ENCODE assay signal across 9 cellular contexts in the genomic region with DNA sequence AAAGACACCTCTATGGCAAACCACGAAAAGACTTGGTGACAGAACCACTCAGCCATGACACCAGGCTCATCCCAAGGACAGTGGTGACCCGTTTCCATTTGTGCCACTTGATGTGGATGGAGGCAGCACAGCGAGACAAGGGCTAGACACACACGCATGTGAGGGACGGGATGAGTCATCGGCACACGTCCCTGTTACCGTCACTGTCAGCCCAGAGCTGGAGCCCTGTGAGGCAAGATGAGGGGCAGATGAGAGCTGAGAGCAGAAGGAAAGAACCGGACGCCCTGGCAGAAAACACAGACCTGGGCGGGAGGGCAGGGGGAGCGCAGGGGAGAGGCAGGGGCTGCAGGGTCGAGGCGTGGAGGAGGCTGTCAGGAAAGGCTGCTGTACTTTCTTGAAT. TPM values are rescaled to one million over a fixed set of nuclear protein-coding genes. Genes with fewer than 3 reads are reported as not detected.
DNase-seq lines count a peak whose midpoint lies in the region; ATAC-seq and TF ChIP-seq lines count a peak whose summit lies in the region.
"Had no signal": no experiment of that assay in that cellular context is flagged by ENCODE, and none has a peak within 500 bp of the region (broad histone marks: within the 10 kb centered on the region; RNA-seq: fewer than 3 reads in every experiment).

No MANE protein-coding gene starts in this region.

- H3K27me3 ChIP-seq in endodermal cell (ENCODE audit: control insufficient read depth, insufficient read depth, low read length, poor library complexity, severe bottlenecking) (no peaks in the 10 kb centered on the region), esophagus muscularis mucosa (peaks cover 0 to 5% (median 0%) of the 10 kb centered on the region in 4 donors)
- no peaks in the 10 kb centered on the region for H3K27me3 ChIP-seq in CD8-positive, alpha-beta T cell (ENCODE audit: insufficient read depth, low read length)
- H3K27me3 ChIP-seq: esophagus squamous epithelium had no signal

- peak; percentile 37 to 57 for ATAC-seq in activated CD4-positive, CD25-positive, alpha-beta regulatory T cell treated with anti-CD3 and anti-CD28 coated beads, Interleukin-2, amount 50 U/mL, for 24 hours
- no peak for ATAC-seq in CD8-positive, alpha-beta T cell
- ATAC-seq in HG02759 (IDR thresholded peaks at IDR 0.05; ENCODE audit: unreplicated experiment) = no peak

- no peak for TF ChIP-seq CTCF in endodermal cell (conservative IDR thresholded peaks at IDR 0.05)
- no peak for TF ChIP-seq CTCF in CD8-positive, alpha-beta T cell (IDR thresholded peaks at IDR 0.05)
- no peak for TF ChIP-seq CTCF in esophagus muscularis mucosa (IDR thresholded peaks at IDR 0.05)

- H3K36me3 ChIP-seq in endodermal cell (ENCODE audit: control insufficient read depth, insufficient read depth, low read length) (no peaks in the 10 kb centered on the region), esophagus muscularis mucosa (no peaks in the 10 kb centered on the region)
- H3K36me3 ChIP-seq in CD8-positive, alpha-beta T cell (ENCODE audit: insufficient read depth, low read length) = no peaks in the 10 kb centered on the region
- H3K36me3 ChIP-seq: esophagus squamous epithelium had no signal

- no peak overlapping the region for H3K27ac ChIP-seq in endodermal cell (ENCODE audit: low read depth, low read length)
- H3K27ac ChIP-seq in skin epidermis = peak overlapping the region in 19 of 21 experiments; percentile 20 to 94 (median 82)
- H3K27ac ChIP-seq in CD8-positive, alpha-beta T cell (ENCODE audit: low read depth, low read length) = no peak overlapping the region
- H3K27ac ChIP-seq in esophagus muscularis mucosa (replicated peaks in 1 of 4) = no peak overlapping the region

- H3K4me3 ChIP-seq in endodermal cell (ENCODE audit: low read length) (no peak overlapping the region), skin epidermis (peak overlapping the region in 1 of 7 experiments; percentile 34), esophagus muscularis mucosa (no peak overlapping the region)
- H3K4me3 ChIP-seq in CD8-positive, alpha-beta T cell (ENCODE audit: low read depth, low read length) = no peak overlapping the region

- POLR2A ChIA-PET in CD8-positive, alpha-beta T cell (lab: Charles Lee) = no interaction called here

- intact Hi-C loops in CD8-positive, alpha-beta T cell (cut with DNase I, micrococcal nuclease) = loop anchor here in 1 of 2 experiments (10.0 kb wide), 1 partner anchor 394 kb away; a partner anchor contains a TSS
- intact Hi-C loops in esophagus muscularis mucosa (cut with DNase I) = no loop called here

- peak overlapping the region; percentile 15 for H3K27ac Mint-ChIP-seq in endodermal cell
- no peak overlapping the region for H3K27ac Mint-ChIP-seq in CD8-positive, alpha-beta T cell

- TF ChIP-seq POLR2A in esophagus muscularis mucosa (IDR thresholded peaks at IDR 0.05; ENCODE audit: low read depth) = no peak

- H3K9me3 ChIP-seq in endodermal cell (ENCODE audit: control insufficient read depth, low read length) (no peaks in the 10 kb centered on the region), esophagus muscularis mucosa (no peaks in the 10 kb centered on the region)
- no peaks in the 10 kb centered on the region for H3K9me3 ChIP-seq in CD8-positive, alpha-beta T cell (ENCODE audit: low read length)
- H3K9me3 ChIP-seq: esophagus squamous epithelium had no signal

- no peaks in the 10 kb centered on the region for H3K36me3 Mint-ChIP-seq in endodermal cell (ENCODE audit: low read depth)
- no peaks in the 10 kb centered on the region for H3K36me3 Mint-ChIP-seq in CD8-positive, alpha-beta T cell

- no peaks in the 10 kb centered on the region for H3K4me1 ChIP-seq in endodermal cell (ENCODE audit: control insufficient read depth, insufficient read depth, low read length)
- no peaks in the 10 kb centered on the region for H3K4me1 ChIP-seq in CD8-positive, alpha-beta T cell (ENCODE audit: insufficient read depth, low read length)
- peaks cover 0 to 11% (median 4%) of the 10 kb centered on the region in 4 donors for H3K4me1 ChIP-seq in esophagus muscularis mucosa

- no peaks in the 10 kb centered on the region for H3K27me3 Mint-ChIP-seq in endodermal cell (ENCODE audit: insufficient read depth)
- no peaks in the 10 kb centered on the region for H3K27me3 Mint-ChIP-seq in CD8-positive, alpha-beta T cell (ENCODE audit: low read depth)

- H3K9me3 Mint-ChIP-seq in endodermal cell = no peaks in the 10 kb centered on the region
- no peaks in the 10 kb centered on the region for H3K9me3 Mint-ChIP-seq in CD8-positive, alpha-beta T cell

- WGBS in endodermal cell (ENCODE audit: insufficient coverage in 1 of 2, insufficient read length in 1 of 2), 2 experiments = 78 to 90% methylated on average over 10 to 14 of the region's 14 CpGs
- WGBS in esophagus muscularis mucosa = 70% methylated on average over 14 of the region's 14 CpGs

- TF ChIP-seq EP300 in esophagus muscularis mucosa (IDR thresholded peaks at IDR 0.05) = no peak

- H3K4me3 Mint-ChIP-seq in endodermal cell = no peak overlapping the region
- no peak overlapping the region for H3K4me3 Mint-ChIP-seq in CD8-positive, alpha-beta T cell

- DNase-seq in activated CD4-positive, CD25-positive, alpha-beta regulatory T cell (lab: John Stamatoyannopoulos, UW) = no peak
- DNase-seq in NCI-H69 (lab: John Stamatoyannopoulos, UW) (peak; percentile 57), endodermal cell (no peak), esophagus muscularis mucosa (ENCODE audit: extremely low spot score) (no peak)
- no peak for DNase-seq in CD8-positive, alpha-beta T cell
- DNase-seq: esophagus squamous epithelium had no signal

- CTCF ChIA-PET in CD8-positive, alpha-beta T cell (lab: Charles Lee) = no interaction called here

- no peak overlapping the region for H3K9ac ChIP-seq in endodermal cell (ENCODE audit: extremely low read depth, low read length, poor library complexity, severe bottlenecking)

- H3K4me1 Mint-ChIP-seq in endodermal cell = no peaks in the 10 kb centered on the region
- H3K4me1 Mint-ChIP-seq in CD8-positive, alpha-beta T cell (ENCODE audit: low read depth) = no peaks in the 10 kb centered on the region

RNA-seq across cellular contexts. Expression of a gene that starts 57.8 kb away (rescaled TPM):
- total RNA-seq in endodermal cell (1 to 10 TPM; 3.5 to 3.8 TPM), esophagus muscularis mucosa (10 to 100 TPM in 1 of 4 donors, 1 to 10 TPM in 3; 3.2 to 11.5 (median 4.3) TPM)
- polyA plus RNA-seq in endodermal cell (2013, experiment 1 of 2) = 3.3 TPM
- 2.1 TPM for polyA plus RNA-seq in endodermal cell (2013, experiment 2 of 2)
- 100 to 1,000 TPM; 716 to 734 TPM for total RNA-seq in CD8-positive, alpha-beta T cell

Comparison
In these comparisons a context has a peak if more than half of its experiments do, and no peak if none do; other contexts are left out.
1. ATAC-seq: peak in activated CD4-positive, CD25-positive, alpha-beta regulatory T cell treated with anti-CD3 and anti-CD28 coated beads, Interleukin-2, amount 50 U/mL, for 24 hours (2 of 2); none in CD8-positive, alpha-beta T cell (single experiment) and HG02759 (single experiment).
2. H3K27ac ChIP-seq: peak in skin epidermis (19 of 21); none in endodermal cell (single experiment), CD8-positive, alpha-beta T cell (single experiment) and esophagus muscularis mucosa (0 of 4).
3. RNA of a gene that starts 57.8 kb away (total RNA-seq): 716 to 734 TPM in CD8-positive, alpha-beta T cell; 3.2 to 11.5 TPM in esophagus muscularis mucosa and 3.5 to 3.8 TPM in endodermal cell; every median in the first group is over 10 times any median in the second.